20 cellular contexts compared by ENCODE assay signal in the genomic region with DNA sequence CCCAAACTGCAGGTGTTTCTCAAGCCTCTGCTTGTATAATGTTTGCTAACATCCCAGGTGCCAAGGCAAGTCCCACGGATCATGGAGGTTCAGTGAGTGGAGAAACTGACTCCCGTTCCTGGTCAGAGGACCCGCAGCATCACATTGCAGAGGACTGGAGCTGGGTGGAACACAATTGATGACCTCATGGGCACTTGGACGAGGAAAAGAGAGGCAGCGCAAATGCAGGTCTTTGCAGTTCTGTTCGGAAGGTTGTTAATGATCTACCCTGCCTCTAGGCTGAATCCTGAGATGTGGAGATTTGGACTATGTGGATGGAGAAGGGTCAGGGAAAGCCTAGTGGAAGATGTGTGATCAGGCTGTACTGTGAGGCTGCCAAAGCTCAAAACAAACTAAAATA.
"Had no signal": no experiment of that assay in that cellular context is flagged by ENCODE, and none has a peak within 500 bp of the region (broad histone marks: within the 10 kb centered on the region; RNA-seq: fewer than 3 reads in every experiment).

No MANE protein-coding gene starts in this region.

- H3K4me1 ChIP-seq: gastrocnemius medialis, parathyroid adenoma, right atrium auricular region had no signal

- H3K4me2 ChIP-seq: smooth muscle cell had no signal

- H3K9me3 ChIP-seq: gastrocnemius medialis, right atrium auricular region, suprapubic skin, thyroid gland had no signal

- H3K27me3 ChIP-seq: gastrocnemius medialis, right atrium auricular region, suprapubic skin, thyroid gland had no signal

- H3K4me1 Mint-ChIP-seq: central memory CD8-positive, alpha-beta T cell; naive thymus-derived CD8-positive, alpha-beta T cell; neural crest cell had no signal

- H3K4me3 Mint-ChIP-seq: central memory CD8-positive, alpha-beta T cell; naive thymus-derived CD8-positive, alpha-beta T cell; neural crest cell; type B pancreatic cell had no signal

- H3K36me3 ChIP-seq: gastrocnemius medialis, right atrium auricular region, suprapubic skin, thyroid gland had no signal

- DNase-seq: effector memory CD4-positive, alpha-beta T cell; gastrocnemius medialis; left cardiac atrium; mammary epithelial cell; naive thymus-derived CD8-positive, alpha-beta T cell; nucleus accumbens; stimulated activated CD4-positive, alpha-beta T cell treated with anti-CD3 and anti-CD28 coated beads, Interleukin-2, amount 100 ng/mL, for 48 hours; stimulated activated naive CD8-positive, alpha-beta T cell treated with anti-CD3 and anti-CD28 coated beads, Interleukin-15, Interleukin-2, amounts not matched to agents 100 U/mL and 50 U/mL, for 24 hours; thyroid gland had no signal

- H3K79me2 ChIP-seq: parathyroid adenoma had no signal

- H3K36me3 Mint-ChIP-seq: type B pancreatic cell had no signal

- H3K27ac Mint-ChIP-seq: naive thymus-derived CD8-positive, alpha-beta T cell; type B pancreatic cell had no signal

- H3K27ac ChIP-seq: gastrocnemius medialis, parathyroid adenoma, right atrium auricular region, suprapubic skin, thyroid gland had no signal

- H3K9ac ChIP-seq: parathyroid adenoma had no signal

- H2AFZ ChIP-seq: parathyroid adenoma had no signal

- FAIRE-seq: endometrium, keratinocyte, urothelium cell line had no signal

- H3K4me3 ChIP-seq: gastrocnemius medialis, right atrium auricular region, smooth muscle cell, suprapubic skin, thyroid gland had no signal

- H3K9me3 Mint-ChIP-seq: central memory CD8-positive, alpha-beta T cell; naive thymus-derived CD8-positive, alpha-beta T cell; neural crest cell had no signal

- H3K27me3 Mint-ChIP-seq: central memory CD8-positive, alpha-beta T cell; type B pancreatic cell had no signal

- ATAC-seq: esophagus mucosa; gastrocnemius medialis; left cardiac atrium; naive thymus-derived CD8-positive, alpha-beta T cell; stimulated activated naive CD8-positive, alpha-beta T cell treated with anti-CD3 and anti-CD28 coated beads, Interleukin-15, Interleukin-2, amounts not matched to agents 100 U/mL and 50 U/mL, for 24 hours had no signal
